9 cellular contexts compared by ENCODE assay signal in the genomic region with DNA sequence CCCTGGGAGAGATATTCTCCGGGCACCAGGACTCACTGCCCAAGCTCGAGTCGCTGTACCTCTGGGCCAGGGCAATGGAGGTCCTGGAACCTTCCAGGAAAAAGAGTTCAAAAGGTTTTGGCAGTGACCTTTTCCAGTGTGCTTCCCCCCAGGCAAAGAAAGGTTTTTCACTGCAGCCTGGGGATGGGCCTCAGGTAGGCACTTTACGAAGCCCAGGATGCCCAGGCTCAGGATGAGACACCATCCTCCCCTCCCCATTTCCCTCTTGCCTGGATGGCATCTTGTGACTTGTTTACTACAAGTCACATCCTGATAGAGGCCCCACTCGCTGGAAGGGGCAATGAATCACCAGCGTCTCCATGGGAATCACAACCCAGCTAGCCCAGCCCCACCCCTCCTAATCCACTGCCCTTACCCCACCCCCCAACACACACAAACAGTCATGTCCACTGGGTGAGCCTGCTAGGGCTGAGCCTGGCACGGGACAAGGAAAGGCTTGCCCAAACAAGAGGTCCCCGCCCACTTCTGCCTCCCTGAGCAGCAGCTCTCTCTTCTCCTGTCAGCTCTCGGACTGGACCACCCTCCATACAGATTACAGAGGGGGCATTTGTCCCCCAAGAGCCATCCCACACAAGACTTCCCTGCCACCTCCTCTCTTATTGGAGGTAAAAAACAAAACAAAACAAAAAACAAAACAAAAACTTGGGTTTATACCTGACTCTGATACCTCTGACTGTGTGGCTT.
A peak's percentile ranks its signal among the peaks of the same experiment; 100 is the strongest.
DNase-seq lines count a peak whose midpoint lies in the region; ATAC-seq and TF ChIP-seq lines count a peak whose summit lies in the region.
"Had no signal": no experiment of that assay in that cellular context is flagged by ENCODE, and none has a peak within 500 bp of the region (broad histone marks: within the 10 kb centered on the region; RNA-seq: fewer than 3 reads in every experiment).

No MANE protein-coding gene starts in this region.

- H3K27me3 Mint-ChIP-seq in T-helper 17 cell, result peaks cover 6% of the 10 kb centered on the region
- H3K27me3 Mint-ChIP-seq: activated naive CD4-positive, alpha-beta T cell treated with anti-CD3 and anti-CD28 coated beads, Interleukin-2, amount 50 U/mL, for 24 hours had no signal

- DNase-seq in H4 (ENCODE audit: low spot score) (peak; percentile 97), T-helper 17 cell (no peak), skeletal muscle cell (ENCODE audit: low read depth) (peak; percentile 96), OCI-LY7 (ENCODE audit: low spot score) (no peak), cerebellar nuclear complex (lab: John Stamatoyannopoulos, UW) (no peak)

- no peak for TF ChIP-seq EP300 in gastroesophageal sphincter (IDR thresholded peaks at IDR 0.05)

- no TSS peak for BruUV-seq in OCI-LY7 (replicated peaks; lab: Mats Ljungman, UMichigan)

- H3K4me3 Mint-ChIP-seq in T-helper 17 cell, result no peak overlapping the region
- H3K4me3 Mint-ChIP-seq: activated naive CD4-positive, alpha-beta T cell treated with anti-CD3 and anti-CD28 coated beads, Interleukin-2, amount 50 U/mL, for 24 hours had no signal

- no peaks in the 10 kb centered on the region for H4K20me1 ChIP-seq in OCI-LY7 (ENCODE audit: insufficient read depth, low read length)

- POLR2A ChIA-PET in OCI-LY7 (lab: Charles Lee), result interaction anchor here (0.7 kb wide), 1 partner anchor 14 kb away, joined by 3 read pairs; no protein-coding TSS in a partner anchor

- no peak overlapping the region for H3K4me3 ChIP-seq in gastroesophageal sphincter
- H3K4me3 ChIP-seq in skeletal muscle cell (ENCODE audit: low read depth, low read length), result no peak overlapping the region
- H3K4me3 ChIP-seq in OCI-LY7 (ENCODE audit: low read depth, low read length, poor library complexity, severe bottlenecking), result no peak overlapping the region

- H3K4me2 ChIP-seq in OCI-LY7 (ENCODE audit: low read length), result no peak overlapping the region

- H3K9me3 ChIP-seq in T-helper 17 cell (ENCODE audit: control insufficient read depth, low read length, poor library complexity, severe bottlenecking) (no peaks in the 10 kb centered on the region), gastroesophageal sphincter (no peaks in the 10 kb centered on the region), OCI-LY7 (ENCODE audit: low read length) (no peaks in the 10 kb centered on the region)

- TF ChIP-seq CTCF in gastroesophageal sphincter (IDR thresholded peaks at IDR 0.05) (no peak), OCI-LY7 (conservative IDR thresholded peaks at IDR 0.05; ENCODE audit: low read length) (no peak)

- H3K4me1 ChIP-seq in gastroesophageal sphincter, result peaks cover 0 to 9% (median 4%) of the 10 kb centered on the region in 3 donors
- H3K4me1 ChIP-seq in OCI-LY7 (ENCODE audit: insufficient read depth, low read length, poor library complexity, severe bottlenecking), result peaks cover 11% of the 10 kb centered on the region

- H3K4me1 Mint-ChIP-seq in T-helper 17 cell, result peaks cover 7% of the 10 kb centered on the region

- ATAC-seq in T-helper 17 cell (no peak), gastroesophageal sphincter (peak; percentile 69), GM21381 (IDR thresholded peaks at IDR 0.05; ENCODE audit: unreplicated experiment) (no peak), GM18907 (IDR thresholded peaks at IDR 0.05; ENCODE audit: unreplicated experiment) (no peak)

- H3K36me3 Mint-ChIP-seq in T-helper 17 cell (ENCODE audit: low read depth), result no peaks in the 10 kb centered on the region
- H3K36me3 Mint-ChIP-seq: activated naive CD4-positive, alpha-beta T cell treated with anti-CD3 and anti-CD28 coated beads, Interleukin-2, amount 50 U/mL, for 24 hours had no signal

- no peaks in the 10 kb centered on the region for H3K9me2 ChIP-seq in OCI-LY7 (ENCODE audit: insufficient read depth, low read length)

- H3K27me3 ChIP-seq in gastroesophageal sphincter, result peaks cover 6% of the 10 kb centered on the region

- TF ChIP-seq POLR2A in gastroesophageal sphincter (IDR thresholded peaks at IDR 0.05), result no peak

- H3K79me2 ChIP-seq in OCI-LY7 (ENCODE audit: insufficient read depth, low read depth, low read length), result no peaks in the 10 kb centered on the region

- CTCF ChIA-PET in OCI-LY7 (lab: Charles Lee; ENCODE audit: unreplicated experiment), result no interaction called here

- H3K27ac ChIP-seq in gastroesophageal sphincter, result peak overlapping the region in 2 of 4 donors; percentile 9 to 20
- no peak overlapping the region for H3K27ac ChIP-seq in OCI-LY7 (ENCODE audit: low read depth, low read length, poor library complexity, severe bottlenecking)

- intact Hi-C loops in OCI-LY7 (cut with micrococcal nuclease; ENCODE audit: unreplicated experiment), result no loop called here

- 27 to 39% methylated on average over 2 to 3 of the region's 9 CpGs for WGBS in gastroesophageal sphincter (ENCODE audit: low coverage in 1 of 2), 2 donors

- H3K36me3 ChIP-seq in gastroesophageal sphincter, result no peaks in the 10 kb centered on the region
- H3K36me3 ChIP-seq in OCI-LY7 (ENCODE audit: insufficient read depth, low read length), result no peaks in the 10 kb centered on the region

- no peak overlapping the region for H2AFZ ChIP-seq in OCI-LY7 (ENCODE audit: low read length)

- peak overlapping the region; percentile 10 for H3K27ac Mint-ChIP-seq in T-helper 17 cell

Comparison
In these comparisons a context has a peak if more than half of its experiments do, and no peak if none do; other contexts are left out.
1. DNase-seq: peak in H4 (single experiment) and skeletal muscle cell (single experiment); none in T-helper 17 cell (0 of 3), OCI-LY7 (single experiment) and cerebellar nuclear complex (0 of 2).